2 cellular contexts compared by ENCODE assay signal in the genomic region with DNA sequence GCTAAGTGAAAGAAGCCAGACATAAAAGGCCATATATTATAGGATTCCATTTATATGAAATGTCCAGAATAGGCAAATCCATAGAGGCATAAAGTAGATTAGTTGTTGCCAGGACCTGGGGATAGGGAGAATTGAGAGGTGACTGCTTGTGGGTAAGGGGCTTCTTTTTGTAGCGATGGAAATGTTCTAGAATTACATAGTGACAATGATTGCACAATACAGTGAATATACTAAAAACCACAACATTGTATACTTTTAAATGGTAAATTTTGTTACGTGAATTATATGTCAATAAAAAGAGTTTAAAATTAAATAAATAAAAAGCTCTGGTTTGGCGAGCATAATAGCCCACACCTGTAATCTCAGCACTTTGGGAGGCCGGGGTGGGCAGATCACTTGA.
TF ChIP-seq lines count a peak whose summit lies in the region.

No MANE protein-coding gene starts in this region.

TF ChIP-seq in HepG2, 621 proteins besides CTCF, POLR2A, EP300 and RAD21:
- TF ChIP-seq ZNF121 (CRISPR knock-in tag; IDR thresholded peaks at IDR 0.05) (no peak), CEBPB (IDR thresholded peaks at IDR 0.05; ENCODE audit: borderline replicate concordance, low read depth, low read length) (peak; percentile 41; the same call in 1 of the 2 replicates)

TF ChIP-seq in IMR-90, 13 proteins besides CTCF, POLR2A, EP300 and RAD21:
- TF ChIP-seq RCOR1 (IDR thresholded peaks at IDR 0.05; ENCODE audit: insufficient replicate concordance, low read length) (no peak), CEBPB (IDR thresholded peaks at IDR 0.05; ENCODE audit: low read depth, low read length) (peak; percentile 70)
